In genomic region chr21:20618878-20619277, GRCh38 we compare ENCODE assay signal across 25 cellular contexts.
"Had no signal": no experiment of that assay in that cellular context is flagged by ENCODE, and none has a peak within 500 bp of the region (broad histone marks: within the 10 kb centered on the region; RNA-seq: fewer than 3 reads in every experiment).

No MANE protein-coding gene starts in this region.

- DNase-seq: activated CD4-positive, alpha-beta T cell treated with anti-CD3 and anti-CD28 coated beads for 4 hours; activated CD8-positive, alpha-beta memory T cell treated with anti-CD3 and anti-CD28 coated beads, Interleukin-2, amount 50 U/mL, for 4 hours; activated CD8-positive, alpha-beta T cell treated with anti-CD3 and anti-CD28 coated beads for 36 hours; activated gamma-delta T cell treated with Interleukin-2 at 50 U/mL for 16 hours; activated naive CD4-positive, alpha-beta T cell treated with anti-CD3 and anti-CD28 coated beads, Interleukin-2, amount 10 ng/mL, durations not matched to agents 7 days and 5 days; activated naive CD8-positive, alpha-beta T cell treated with anti-CD3 and anti-CD28 coated beads for 36 hours; activated T-cell treated with anti-CD3 and anti-CD28 coated beads, Interleukin-2, amount 50 U/mL, for 72 hours; anterior cingulate cortex; cerebellar nuclear complex; Kasumi-1; NCI-H1048; NCI-H146; NCI-H187 treated with DMSO at 0.1 percent for 48 hours; NCI-H2081 treated with DMSO at 0.1 percent for 48 hours; NCI-H446; NCI-H524; NCI-H748 treated with DMSO at 0.1 percent for 48 hours; RPMI8226; SK-N-SH; T-helper 1 cell had no signal

- H3K4me1 Mint-ChIP-seq: activated naive CD4-positive, alpha-beta T cell treated with anti-CD3 and anti-CD28 coated beads, Interleukin-2, amount 10 ng/mL, durations not matched to agents 7 days and 5 days; activated naive CD8-positive, alpha-beta T cell treated with anti-CD3 and anti-CD28 coated beads for 36 hours had no signal

- H3K36me3 Mint-ChIP-seq: activated naive CD4-positive, alpha-beta T cell treated with anti-CD3 and anti-CD28 coated beads, Interleukin-2, amount 10 ng/mL, durations not matched to agents 7 days and 5 days; activated naive CD8-positive, alpha-beta T cell treated with anti-CD3 and anti-CD28 coated beads for 36 hours had no signal

- H3K27ac Mint-ChIP-seq: activated CD8-positive, alpha-beta T cell treated with anti-CD3 and anti-CD28 coated beads for 36 hours; activated naive CD4-positive, alpha-beta T cell treated with anti-CD3 and anti-CD28 coated beads, Interleukin-2, amount 10 ng/mL, durations not matched to agents 7 days and 5 days; activated naive CD8-positive, alpha-beta T cell treated with anti-CD3 and anti-CD28 coated beads for 36 hours; activated T-cell treated with anti-CD3 and anti-CD28 coated beads, Interleukin-2, amount 50 U/mL, for 72 hours; activated T-helper 2 cell treated with anti-CD3 and anti-CD28 coated beads, Interferon-gamma antibody, Interleukin-2, Interleukin-4, amounts not matched to agents 10 μg/mL and 5 μg/mL and 100 μg/mL, durations not matched to agents 14 hours and 24 hours and 36 hours; T-helper 2 cell treated with Interferon-gamma antibody and Interleukin-4, amounts not matched to agents 5 μg/mL and 100 μg/mL, for 36 hours had no signal

- H3K9ac ChIP-seq: SK-N-SH had no signal

- H3K9me3 ChIP-seq: SK-N-SH had no signal

- H3K4me3 Mint-ChIP-seq: activated CD8-positive, alpha-beta T cell treated with anti-CD3 and anti-CD28 coated beads for 36 hours; activated naive CD4-positive, alpha-beta T cell treated with anti-CD3 and anti-CD28 coated beads, Interleukin-2, amount 10 ng/mL, durations not matched to agents 7 days and 5 days; activated naive CD8-positive, alpha-beta T cell treated with anti-CD3 and anti-CD28 coated beads for 36 hours; activated T-cell treated with anti-CD3 and anti-CD28 coated beads, Interleukin-2, amount 50 U/mL, for 72 hours; T-helper 2 cell treated with Interferon-gamma antibody and Interleukin-4, amounts not matched to agents 5 μg/mL and 100 μg/mL, for 36 hours had no signal

- ATAC-seq: activated CD4-positive, CD25-positive, alpha-beta regulatory T cell treated with anti-CD3 and anti-CD28 coated beads, Interleukin-2, amount 50 U/mL, for 24 hours; activated CD8-positive, alpha-beta T cell treated with anti-CD3 and anti-CD28 coated beads for 36 hours; activated T-cell treated with anti-CD3 and anti-CD28 coated beads, Interleukin-2, amount 50 U/mL, for 72 hours; Panc1; Right ventricle myocardium inferior had no signal

- H3K27me3 Mint-ChIP-seq: activated CD8-positive, alpha-beta T cell treated with anti-CD3 and anti-CD28 coated beads for 36 hours; activated naive CD4-positive, alpha-beta T cell treated with anti-CD3 and anti-CD28 coated beads, Interleukin-2, amount 10 ng/mL, durations not matched to agents 7 days and 5 days; activated naive CD8-positive, alpha-beta T cell treated with anti-CD3 and anti-CD28 coated beads for 36 hours had no signal

- H3K4me2 ChIP-seq: SK-N-SH had no signal
